Comparison of ENCODE assay signal across 8 cellular contexts in the genomic region with DNA sequence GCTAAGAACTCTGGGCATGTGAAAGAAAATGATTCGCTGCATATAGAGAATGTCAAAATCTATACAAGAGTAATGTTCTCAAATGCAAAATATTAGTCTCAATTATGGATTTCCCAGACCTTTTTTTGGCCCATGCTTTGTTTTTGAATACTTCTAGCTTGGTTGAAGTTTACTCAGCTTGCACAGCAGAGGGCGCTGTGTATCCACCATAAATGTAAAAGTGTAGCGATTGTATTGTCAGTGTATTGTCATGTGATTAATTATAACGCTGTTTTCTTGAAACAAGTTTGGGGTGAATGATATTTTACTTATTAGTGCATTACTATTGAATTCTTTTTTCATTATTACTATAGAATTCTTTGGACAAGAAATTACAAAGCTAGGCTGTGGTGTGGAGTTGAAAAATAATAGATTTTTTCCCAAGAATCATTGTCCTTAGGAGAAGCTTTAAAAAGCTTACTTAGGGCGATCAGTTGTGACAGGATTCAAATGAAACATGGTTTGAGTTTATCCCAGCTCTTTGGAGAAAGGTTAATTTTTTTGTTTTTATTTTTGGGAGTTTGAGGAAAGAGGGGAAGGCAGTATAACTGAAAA.
A peak's percentile ranks its signal among the peaks of the same experiment; 100 is the strongest.
DNase-seq lines count a peak whose midpoint lies in the region; ATAC-seq and TF ChIP-seq lines count a peak whose summit lies in the region.

No MANE protein-coding gene starts in this region.

- no peak overlapping the region for H3K4me3 ChIP-seq in AG09309 (ENCODE audit: control insufficient read depth, low read depth, low read length)

- H3K27ac Mint-ChIP-seq in activated CD8-positive, alpha-beta T cell treated with anti-CD3 and anti-CD28 coated beads for 36 hours: no peak overlapping the region
- H3K27ac Mint-ChIP-seq in effector memory CD8-positive, alpha-beta T cell: no peak overlapping the region

- POLR2A ChIA-PET in activated CD8-positive, alpha-beta T cell treated with anti-CD3 and anti-CD28 coated beads for 36 hours (lab: Charles Lee): interaction anchor here (0.5 kb wide), 1 partner anchor 15 kb away, joined by 3 read pairs; no protein-coding TSS in a partner anchor

- peaks cover 8% of the 10 kb centered on the region for H3K4me1 Mint-ChIP-seq in activated CD8-positive, alpha-beta T cell treated with anti-CD3 and anti-CD28 coated beads for 36 hours (ENCODE audit: low read depth)
- peaks cover 3 to 14% of the 10 kb centered on the region in 2 donors for H3K4me1 Mint-ChIP-seq in effector memory CD8-positive, alpha-beta T cell (ENCODE audit: low read depth in 2 of 2)

- H3K27me3 Mint-ChIP-seq in activated CD8-positive, alpha-beta T cell treated with anti-CD3 and anti-CD28 coated beads for 36 hours: no peaks in the 10 kb centered on the region
- H3K27me3 Mint-ChIP-seq in effector memory CD8-positive, alpha-beta T cell: no peaks in the 10 kb centered on the region

- H3K4me3 Mint-ChIP-seq in activated CD8-positive, alpha-beta T cell treated with anti-CD3 and anti-CD28 coated beads for 36 hours: no peak overlapping the region
- no peak overlapping the region for H3K4me3 Mint-ChIP-seq in effector memory CD8-positive, alpha-beta T cell

- peaks cover 24% of the 10 kb centered on the region for H3K36me3 Mint-ChIP-seq in activated CD8-positive, alpha-beta T cell treated with anti-CD3 and anti-CD28 coated beads for 36 hours (ENCODE audit: low read depth)
- H3K36me3 Mint-ChIP-seq in effector memory CD8-positive, alpha-beta T cell (ENCODE audit: insufficient read depth): peaks cover 33% of the 10 kb centered on the region

- H3K9me3 Mint-ChIP-seq in activated CD8-positive, alpha-beta T cell treated with anti-CD3 and anti-CD28 coated beads for 36 hours: no peaks in the 10 kb centered on the region
- H3K9me3 Mint-ChIP-seq in effector memory CD8-positive, alpha-beta T cell: no peaks in the 10 kb centered on the region

- TF ChIP-seq CTCF in AG09309 (IDR thresholded peaks at IDR 0.05; ENCODE audit: control insufficient read depth, insufficient read depth, low read depth, low read length, missing control alignments): peak; percentile 76
- peak; percentile 96 for TF ChIP-seq CTCF in activated CD8-positive, alpha-beta T cell treated with anti-CD3 and anti-CD28 coated beads for 36 hours (IDR thresholded peaks at IDR 0.05)

- no peak for DNase-seq in AG09309 (ENCODE audit: low read depth)
- peak; percentile 20 for DNase-seq in NCI-H510A (lab: John Stamatoyannopoulos, UW)
- peak; percentile 58 for DNase-seq in activated CD8-positive, alpha-beta T cell treated with anti-CD3 and anti-CD28 coated beads for 36 hours
- peak; percentile 48 to 54 (median 49) for DNase-seq in effector memory CD8-positive, alpha-beta T cell
- DNase-seq in mucosa of gallbladder (ENCODE audit: low spot score): peak; percentile 17
- DNase-seq in stimulated activated CD8-positive, alpha-beta memory T cell treated with anti-CD3 and anti-CD28 coated beads, Interleukin-7, amount 100 ng/mL, for 48 hours (ENCODE audit: extremely low read depth in 1 of 2, low read depth in 1 of 2): peak; percentile 3 to 23

- intact Hi-C loops in activated CD8-positive, alpha-beta T cell treated with anti-CD3 and anti-CD28 coated beads for 36 hours (cut with micrococcal nuclease): no loop called here

- ATAC-seq in GM18867 (IDR thresholded peaks at IDR 0.05; ENCODE audit: unreplicated experiment) (peak; percentile 87), HG03108 (IDR thresholded peaks at IDR 0.05; ENCODE audit: unreplicated experiment) (peak; percentile 75)
- ATAC-seq in activated CD8-positive, alpha-beta T cell treated with anti-CD3 and anti-CD28 coated beads for 36 hours: peak; percentile 84
- peak; percentile 77 for ATAC-seq in effector memory CD8-positive, alpha-beta T cell (replicated peaks)

- CTCF ChIA-PET in activated CD8-positive, alpha-beta T cell treated with anti-CD3 and anti-CD28 coated beads for 36 hours (lab: Charles Lee): interaction anchor here (0.7 to 5.5 kb wide), 28 partner anchors 9 to 1544 kb away, joined by 3 to 69 read pairs (median 5); no protein-coding TSS in a partner anchor
